2 cellular contexts compared by ENCODE assay signal in the genomic region with DNA sequence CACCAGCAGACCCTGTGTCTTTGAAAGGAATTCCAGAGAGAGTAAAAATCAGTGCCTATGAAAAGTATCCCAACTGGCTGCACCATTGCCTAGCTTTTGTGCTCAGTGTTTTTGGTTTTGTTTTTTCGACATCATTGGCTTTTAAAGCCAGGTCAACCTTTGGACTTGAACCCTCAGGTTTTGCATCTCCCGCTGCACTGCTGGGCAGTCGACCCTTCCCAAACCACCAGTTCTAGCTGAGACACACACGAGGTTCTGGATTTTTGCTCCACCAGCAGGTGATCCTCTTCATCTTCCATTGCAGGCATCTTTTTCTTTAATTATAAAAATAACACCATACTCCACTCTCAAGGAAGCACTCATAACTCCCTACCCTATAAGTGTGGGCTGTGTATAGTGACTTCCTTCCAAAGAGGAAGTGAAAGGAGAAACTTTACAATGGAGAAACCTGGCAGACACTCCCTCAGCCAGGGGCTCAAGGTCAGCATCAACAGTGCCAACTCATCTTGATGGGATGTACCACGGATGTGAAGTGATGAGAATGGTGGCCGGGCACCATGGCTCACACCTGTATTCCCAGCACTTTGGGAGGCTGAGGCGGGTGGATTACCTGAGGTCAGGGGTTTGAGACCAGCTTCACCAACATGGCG.
A peak's percentile ranks its signal among the peaks of the same experiment; 100 is the strongest.
TF ChIP-seq lines count a peak whose summit lies in the region.

No MANE protein-coding gene starts in this region.

TF ChIP-seq in IMR-90, 13 proteins besides CTCF, POLR2A, EP300 and RAD21:
- TF ChIP-seq BHLHE40 (IDR thresholded peaks at IDR 0.05; ENCODE audit: low read depth, low read length): no peak
- TF ChIP-seq RFX5 (IDR thresholded peaks at IDR 0.05; ENCODE audit: low read depth, low read length): no peak
- no peak for TF ChIP-seq MAZ (IDR thresholded peaks at IDR 0.05; ENCODE audit: borderline replicate concordance, low read depth, low read length)
- no peak for TF ChIP-seq MAFK (IDR thresholded peaks at IDR 0.05; ENCODE audit: low read depth, low read length)
- TF ChIP-seq, protein P1, sequence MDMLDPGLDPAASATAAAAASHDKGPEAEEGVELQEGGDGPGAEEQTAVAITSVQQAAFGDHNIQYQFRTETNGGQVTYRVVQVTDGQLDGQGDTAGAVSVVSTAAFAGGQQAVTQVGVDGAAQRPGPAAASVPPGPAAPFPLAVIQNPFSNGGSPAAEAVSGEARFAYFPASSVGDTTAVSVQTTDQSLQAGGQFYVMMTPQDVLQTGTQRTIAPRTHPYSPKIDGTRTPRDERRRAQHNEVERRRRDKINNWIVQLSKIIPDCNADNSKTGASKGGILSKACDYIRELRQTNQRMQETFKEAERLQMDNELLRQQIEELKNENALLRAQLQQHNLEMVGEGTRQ (IDR thresholded peaks at IDR 0.05; ENCODE audit: low read depth, low read length): no peak
- TF ChIP-seq CEBPB (IDR thresholded peaks at IDR 0.05; ENCODE audit: low read depth, low read length): no peak
- TF ChIP-seq NFE2L2 (IDR thresholded peaks at IDR 0.05; ENCODE audit: low read depth, low read length): no peak
- TF ChIP-seq FOS (IDR thresholded peaks at IDR 0.05; ENCODE audit: low read depth, low read length): no peak

TF ChIP-seq in K562, 482 proteins besides CTCF, POLR2A, EP300 and RAD21:
- TF ChIP-seq SPI1 (IDR thresholded peaks at IDR 0.05; ENCODE audit: borderline replicate concordance, low read depth, low read length) (peak; percentile 83; the same call in 1 of the 2 replicates), ZEB2 (IDR thresholded peaks at IDR 0.05) (no peak)
- TF ChIP-seq, protein P2, sequence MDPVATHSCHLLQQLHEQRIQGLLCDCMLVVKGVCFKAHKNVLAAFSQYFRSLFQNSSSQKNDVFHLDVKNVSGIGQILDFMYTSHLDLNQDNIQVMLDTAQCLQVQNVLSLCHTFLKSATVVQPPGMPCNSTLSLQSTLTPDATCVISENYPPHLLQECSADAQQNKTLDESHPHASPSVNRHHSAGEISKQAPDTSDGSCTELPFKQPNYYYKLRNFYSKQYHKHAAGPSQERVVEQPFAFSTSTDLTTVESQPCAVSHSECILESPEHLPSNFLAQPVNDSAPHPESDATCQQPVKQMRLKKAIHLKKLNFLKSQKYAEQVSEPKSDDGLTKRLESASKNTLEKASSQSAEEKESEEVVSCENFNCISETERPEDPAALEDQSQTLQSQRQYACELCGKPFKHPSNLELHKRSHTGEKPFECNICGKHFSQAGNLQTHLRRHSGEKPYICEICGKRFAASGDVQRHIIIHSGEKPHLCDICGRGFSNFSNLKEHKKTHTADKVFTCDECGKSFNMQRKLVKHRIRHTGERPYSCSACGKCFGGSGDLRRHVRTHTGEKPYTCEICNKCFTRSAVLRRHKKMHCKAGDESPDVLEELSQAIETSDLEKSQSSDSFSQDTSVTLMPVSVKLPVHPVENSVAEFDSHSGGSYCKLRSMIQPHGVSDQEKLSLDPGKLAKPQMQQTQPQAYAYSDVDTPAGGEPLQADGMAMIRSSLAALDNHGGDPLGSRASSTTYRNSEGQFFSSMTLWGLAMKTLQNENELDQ (CRISPR knock-in tag; IDR thresholded peaks at IDR 0.05; ENCODE audit: borderline replicate concordance): no peak
